Comparison of ENCODE assay signal across 8 cellular contexts in genomic region chr6:82363368-82364086, GRCh38. TPM values are rescaled to one million over a fixed set of nuclear protein-coding genes. Genes with fewer than 3 reads are reported as not detected.
A peak's percentile ranks its signal among the peaks of the same experiment; 100 is the strongest.
DNase-seq lines count a peak whose midpoint lies in the region; ATAC-seq lines count a peak whose summit lies in the region.

TSS of gene TPBG (plus strand) at chr6:82363817. CDS start at chr6:82364962, 1,145 bp downstream.

- H3K27me3 Mint-ChIP-seq in activated CD4-positive, alpha-beta memory T cell treated with anti-CD3 and anti-CD28 coated beads for 36 hours: peaks cover 47% of the 10 kb centered on the region

- H3K9ac ChIP-seq in mucosa of rectum (ENCODE audit: low read depth in 1 of 2, low read length in 2 of 2): peak within 1 kb of the TSS; percentile 54 to 75

- H3K9me3 Mint-ChIP-seq in activated CD4-positive, alpha-beta memory T cell treated with anti-CD3 and anti-CD28 coated beads for 36 hours: no peaks in the 10 kb centered on the region

- H3K27me3 ChIP-seq in MG63: no peaks in the 10 kb centered on the region; the same call in 1 of the 2 replicates
- peaks cover 7 to 24% of the 10 kb centered on the region in 2 donors for H3K27me3 ChIP-seq in mucosa of rectum (ENCODE audit: control insufficient read depth in 2 of 2, insufficient read depth in 2 of 2, low read length in 2 of 2)

- H3K4me3 ChIP-seq in MG63: peak within 1 kb of the TSS; percentile 69
- H3K4me3 ChIP-seq in mucosa of rectum (ENCODE audit: low read length in 2 of 2): peak within 1 kb of the TSS; percentile 81 to 88
- H3K4me3 ChIP-seq in urinary bladder (ENCODE audit: low read depth, low read length): peak within 1 kb of the TSS; percentile 82

- ATAC-seq in GM21526 (IDR thresholded peaks at IDR 0.05; ENCODE audit: low FRiP score, unreplicated experiment) (peak; percentile 50), esophagus mucosa (peak; percentile 75)

- DNase-seq in DMS79 treated with DMSO at 0.1 percent for 48 hours (lab: John Stamatoyannopoulos, UW) (peak; percentile 35), MG63 (peak; percentile 70), CD1c-positive myeloid dendritic cell (ENCODE audit: extremely low spot score) (no peak)
- peak; percentile 41 for DNase-seq in activated CD4-positive, alpha-beta memory T cell treated with anti-CD3 and anti-CD28 coated beads for 36 hours

- intact Hi-C loops in activated CD4-positive, alpha-beta memory T cell treated with anti-CD3 and anti-CD28 coated beads for 36 hours (cut with micrococcal nuclease): loop anchor here (5.0 to 10.0 kb wide), 2 partner anchors 81 to 691 kb away; no protein-coding TSS in a partner anchor

- CTCF ChIA-PET in activated CD4-positive, alpha-beta memory T cell treated with anti-CD3 and anti-CD28 coated beads for 36 hours (lab: Charles Lee): no interaction called here

- H3K4me3 Mint-ChIP-seq in activated CD4-positive, alpha-beta memory T cell treated with anti-CD3 and anti-CD28 coated beads for 36 hours: peak within 1 kb of the TSS; percentile 75

- H3K4me1 ChIP-seq in mucosa of rectum (ENCODE audit: control insufficient read depth in 2 of 2, insufficient read depth in 2 of 2, low read length in 2 of 2) (peaks cover 0 to 8% of the 10 kb centered on the region in 2 donors), urinary bladder (ENCODE audit: insufficient read depth) (no peaks in the 10 kb centered on the region)

- POLR2A ChIA-PET in activated CD4-positive, alpha-beta memory T cell treated with anti-CD3 and anti-CD28 coated beads for 36 hours (lab: Charles Lee): no interaction called here

- no peaks in the 10 kb centered on the region for H3K9me3 ChIP-seq in MG63
- no peaks in the 10 kb centered on the region for H3K9me3 ChIP-seq in mucosa of rectum (ENCODE audit: control insufficient read depth in 2 of 2, low read length in 2 of 2)

- H3K36me3 Mint-ChIP-seq in activated CD4-positive, alpha-beta memory T cell treated with anti-CD3 and anti-CD28 coated beads for 36 hours: no peaks in the 10 kb centered on the region

- under 1% methylated on average over 43 of the region's 43 CpGs for WGBS in urinary bladder

- H3K27ac ChIP-seq in mucosa of rectum (ENCODE audit: low read depth in 2 of 2, low read length in 2 of 2) (peak within 1 kb of the TSS; percentile 61 to 64), urinary bladder (ENCODE audit: low read depth) (peak within 1 kb of the TSS; percentile 88)

- H3K4me1 Mint-ChIP-seq in activated CD4-positive, alpha-beta memory T cell treated with anti-CD3 and anti-CD28 coated beads for 36 hours (ENCODE audit: low read depth): peaks cover 16% of the 10 kb centered on the region

- no peak within 1 kb of the TSS for H3K27ac Mint-ChIP-seq in activated CD4-positive, alpha-beta memory T cell treated with anti-CD3 and anti-CD28 coated beads for 36 hours

- H3K36me3 ChIP-seq in MG63 (peaks cover 4% of the 10 kb centered on the region), mucosa of rectum (ENCODE audit: control insufficient read depth in 2 of 2, insufficient read depth in 2 of 2, low read length in 2 of 2) (no peaks in the 10 kb centered on the region), urinary bladder (ENCODE audit: insufficient read depth) (no peaks in the 10 kb centered on the region)

RNA-seq across cellular contexts. Expression of gene TPBG, which starts in this region (rescaled TPM):
- total RNA-seq in MG63 (2014; rRNA removed; shearing (Covaris generic); ENCODE audit: low replicate concordance): 6.2 and 7.9 TPM in 2 replicates
- under 1 TPM; 0.34 to 0.55 TPM for total RNA-seq in activated CD4-positive, alpha-beta memory T cell treated with anti-CD3 and anti-CD28 coated beads for 36 hours
- total RNA-seq in esophagus mucosa (21.2 TPM), urinary bladder (27.0 TPM)
- polyA plus RNA-seq in urinary bladder: 88.7 TPM

Comparison
In these comparisons a context has a peak if more than half of its experiments do, and no peak if none do; other contexts are left out.
1. Peak in DNase-seq in activated CD4-positive, alpha-beta memory T cell treated with anti-CD3 and anti-CD28 coated beads for 36 hours; RNA of the gene not detected or under 1 TPM.